Comparison of ENCODE assay signal across 8 cellular contexts in genomic region chr10:124744688-124745055, GRCh38. TPM values are rescaled to one million over a fixed set of nuclear protein-coding genes. Genes with fewer than 3 reads are reported as not detected.
DNase-seq lines count a peak whose midpoint lies in the region; ATAC-seq, FAIRE-seq and TF ChIP-seq lines count a peak whose summit lies in the region.

No MANE protein-coding gene starts in this region.

- no peak for TF ChIP-seq POLR2A in GM12878 (IDR thresholded peaks at IDR 0.05; ENCODE audit: low read depth, low read length)

- no peaks in the 10 kb centered on the region for H4K20me1 ChIP-seq in GM12878 (ENCODE audit: control insufficient read depth, insufficient read depth)

- peak overlapping the region; percentile 48 for H2AFZ ChIP-seq in GM12878 (ENCODE audit: control insufficient read depth, low read depth, low read length)

- H3K9ac ChIP-seq in HUES48 (ENCODE audit: low read depth, low read length) = no peak overlapping the region
- peak overlapping the region; percentile 71 for H3K9ac ChIP-seq in GM12878 (ENCODE audit: control insufficient read depth, insufficient read depth, low read length)

- H3K9me3 ChIP-seq in HUES48 (ENCODE audit: control insufficient read depth, insufficient read depth, low read length) (no peaks in the 10 kb centered on the region), GM12878 (replicated peaks; ENCODE audit: control insufficient read depth, insufficient read depth, low read length) (no peaks in the 10 kb centered on the region)

- no TSS peak for BruUV-seq in GM12878 (replicated peaks; lab: Mats Ljungman, UMichigan)

- intact Hi-C loops in GM12878 (cut with micrococcal nuclease; ENCODE audit: unreplicated experiment) = loop anchor here (5.0 to 10.0 kb wide), 5 partner anchors 83 to 750 kb away; no protein-coding TSS in a partner anchor

- POLR2A ChIA-PET in GM12878 (lab: Charles Lee) = interaction anchor here (0.5 kb wide), 1 partner anchor 52 kb away, joined by 5 read pairs; no protein-coding TSS in a partner anchor

- TF ChIP-seq EP300 in GM12878 (IDR thresholded peaks at IDR 0.05; ENCODE audit: borderline replicate concordance in 1 of 2, control insufficient read depth in 1 of 2, low read depth in 2 of 2, low read length in 2 of 2) = no peak

- SMC1A ChIA-PET in GM12878 (lab: Charles Lee; ENCODE audit: uncharacterized antibody, unreplicated experiment) = interaction anchor here (0.9 to 3.1 kb wide), 10 partner anchors 11 to 207 kb away, joined by 3 to 13 read pairs (median 4); no protein-coding TSS in a partner anchor

- H3K27me3 ChIP-seq in HUES48 (ENCODE audit: control insufficient read depth, insufficient read depth, low read length) (peaks cover 18% of the 10 kb centered on the region), GM12878 (replicated peaks in 1 of 2; ENCODE audit: control insufficient read depth in 2 of 2, insufficient read depth in 2 of 2, low read length in 1 of 2) (no peaks in the 10 kb centered on the region), kidney epithelial cell (ENCODE audit: control insufficient read depth, insufficient read depth, low read length) (no peaks in the 10 kb centered on the region)

- H3K4me2 ChIP-seq in GM12878 (ENCODE audit: control insufficient read depth, insufficient read depth) = peak overlapping the region; percentile 56

- DNase-seq in AG10803 (ENCODE audit: low read depth) (peak; percentile 78), GM12878 (ENCODE audit: low read depth, low spot score) (no peak), kidney epithelial cell (ENCODE audit: low read depth) (no peak), substantia nigra (lab: John Stamatoyannopoulos, UW) (no peak), ecto neural progenitor cell (ENCODE audit: low spot score) (no peak)

- H3K4me3 ChIP-seq in AG10803 (ENCODE audit: low read length) = peak overlapping the region; percentile 56
- H3K4me3 ChIP-seq in HUES48 (ENCODE audit: low read depth, low read length) = peak overlapping the region; percentile 69
- H3K4me3 ChIP-seq in GM12878 = no peak overlapping the region; the same call in 1 of the 2 replicates
- peak overlapping the region; percentile 38 for H3K4me3 ChIP-seq in kidney epithelial cell (ENCODE audit: low read depth, low read length)

- ATAC-seq in GM12878 (no peak), GM19395 (IDR thresholded peaks at IDR 0.05; ENCODE audit: unreplicated experiment) (no peak), HG03159 (IDR thresholded peaks at IDR 0.05; ENCODE audit: unreplicated experiment) (no peak)

- H3K27ac ChIP-seq in HUES48 (ENCODE audit: low read depth, low read length) = peak overlapping the region; percentile 77
- peak overlapping the region; percentile 46; the same call in 1 of the 2 replicates for H3K27ac ChIP-seq in GM12878 (ENCODE audit: control insufficient read depth, insufficient read depth)
- H3K27ac ChIP-seq in substantia nigra (ENCODE audit: low read depth, low read length, poor library complexity, severe bottlenecking) = peak overlapping the region; percentile 69

- WGBS in GM12878 (ENCODE audit: insufficient coverage, insufficient replicate concordance, low lambda C conversion rate, missing lambda C conversion rate) = 8% methylated on average over 6 of the region's 8 CpGs

- H3K4me1 ChIP-seq in HUES48 (ENCODE audit: control insufficient read depth, insufficient read depth, low read length) (peaks cover 39% of the 10 kb centered on the region), GM12878 (ENCODE audit: control insufficient read depth, insufficient read depth, low read length) (peaks cover 28% of the 10 kb centered on the region)

- CTCF ChIA-PET in GM12878 (lab: Yijun Ruan, JAX) = interaction anchor here (0.6 to 6.9 kb wide), 16 partner anchors 11 to 210 kb away, joined by 3 to 149 read pairs (median 5); partner anchors contain the start of gene ABRAXAS2

- peaks cover 28% of the 10 kb centered on the region for H3K79me2 ChIP-seq in GM12878 (ENCODE audit: control insufficient read depth, insufficient read depth, low read length)

- RAD21 ChIA-PET in GM12878 (lab: Charles Lee; ENCODE audit: unreplicated experiment) = interaction anchor here (0.9 to 3.3 kb wide), 8 partner anchors 10 to 215 kb away, joined by 3 to 19 read pairs (median 8); no protein-coding TSS in a partner anchor

- no peak for TF ChIP-seq RAD21 in GM12878 (IDR thresholded peaks at IDR 0.05; ENCODE audit: insufficient read depth, low read depth, low read length)

- H3K36me3 ChIP-seq in HUES48 (ENCODE audit: control insufficient read depth, insufficient read depth, low read length) = peaks cover 15% of the 10 kb centered on the region; the same call in 1 of the 2 replicates
- no peaks in the 10 kb centered on the region; a peak in 1 of 4 replicates for H3K36me3 ChIP-seq in GM12878 (ENCODE audit: control insufficient read depth in 2 of 2, insufficient read depth in 2 of 2, low read length in 1 of 2)
- no peaks in the 10 kb centered on the region for H3K36me3 ChIP-seq in kidney epithelial cell (ENCODE audit: control insufficient read depth, insufficient read depth, low read length)

- FAIRE-seq in GM12878 (lab: Jason Lieb, UNC) = no peak

- TF ChIP-seq CTCF in AG10803 (conservative IDR thresholded peaks at IDR 0.05; ENCODE audit: low read length) (0 out of 2 replicates have a peak, but pooled peaks have one; percentile 1), GM12878 (IDR thresholded peaks at IDR 0.05 in 2 of 3, conservative IDR thresholded peaks at IDR 0.05 in 1 of 3; ENCODE audit: control insufficient read depth in 2 of 3, extremely low read depth in 1 of 3, insufficient read depth in 1 of 3, low read depth in 3 of 3, low read length in 3 of 3) (no peak), kidney epithelial cell (IDR thresholded peaks at IDR 0.05; ENCODE audit: insufficient read depth, low read length, poor library complexity, severe bottlenecking) (no peak)

- in situ Hi-C loops in GM12878 (cut with MboI) = loop anchor here (5.0 kb wide), 1 partner anchor 207 kb away; no protein-coding TSS in a partner anchor

TF ChIP-seq in GM12878, 131 proteins besides CTCF, POLR2A, EP300 and RAD21 (continues in another document):
- TF ChIP-seq BCL11A (IDR thresholded peaks at IDR 0.05; ENCODE audit: low read depth, low read length) = no peak
- no peak for TF ChIP-seq HDGF (IDR thresholded peaks at IDR 0.05)
- TF ChIP-seq ZBED1 (IDR thresholded peaks at IDR 0.05; ENCODE audit: borderline replicate concordance) = no peak

RNA-seq across cellular contexts. Expression of gene FAM53B, which starts 0.5 kb away (rescaled TPM):
- total RNA-seq in GM12878 (2013; cell fraction: nucleolus; rRNA removed) = 50.5 and 56.5 TPM in 2 replicates
- total RNA-seq in GM12878 (2014; rRNA removed) = 20.6 and 26.3 TPM in 2 replicates
- 9.8 and 12.2 TPM in 2 replicates for total RNA-seq in GM12878 (2014; rRNA removed; fragmentation: Illumina TruSeq; extraction: Trizol)
- 25.2 and 26.1 TPM in 2 replicates for total RNA-seq in GM12878 (2021)
- 3.7 TPM for polyA plus RNA-seq in GM12878 (2011; ENCODE audit: low read depth)
- polyA plus RNA-seq in GM12878 (2011; rRNA removed) = 6.3 and 8.6 TPM in 2 replicates
- 10.5 and 14.4 TPM in 2 replicates for polyA plus RNA-seq in GM12878 (2011; cell fraction: cytosol; rRNA removed)
- polyA plus RNA-seq in GM12878 (2011; cell fraction: nucleus; rRNA removed) = 14.4 and 19.5 TPM in 2 replicates
- polyA plus RNA-seq in GM12878 (2012) = 7.8 and 8.4 TPM in 2 replicates
- 2.7 and 6.5 TPM in 2 replicates for polyA plus RNA-seq in GM12878 (2014; fragmentation: Illumina TruSeq; extraction: Trizol)
- polyA plus RNA-seq in GM12878 (2014; fragmentation: Nextera tagmentation; extraction: Ambion mirVana) = under 1 TPM; 0.05 to 0.16 TPM
- 14.8 and 15.6 TPM in 2 replicates for polyA plus RNA-seq in GM12878 (2014; rRNA removed)
- polyA plus RNA-seq in GM12878 (2016; fragmentation: Nextera tagmentation; extraction: Ambion mirVana) = 1 to 10 TPM; 4.9 to 7.7 TPM
- polyA minus RNA-seq in GM12878 (2011; rRNA and poly(A)+ RNA removed) = 15.6 and 28.6 TPM in 2 replicates
- 13.3 and 14.2 TPM in 2 replicates for polyA minus RNA-seq in GM12878 (2011; cell fraction: cytosol; rRNA and poly(A)+ RNA removed)
- 11.6 and 25.5 TPM in 2 replicates for polyA minus RNA-seq in GM12878 (2011; cell fraction: nucleus; rRNA and poly(A)+ RNA removed)
- 15.3 and 16.1 TPM in 2 replicates for total RNA-seq in kidney epithelial cell

RNA-seq across cellular contexts. Expression of gene EEF1AKMT2, which starts 47.0 kb away (rescaled TPM):
- 74.3 and 77.7 TPM in 2 replicates for total RNA-seq in GM12878 (2013; cell fraction: nucleolus; rRNA removed)
- total RNA-seq in GM12878 (2014; rRNA removed) (22.2 and 25.1 TPM in 2 replicates), GM12878 (2014; rRNA removed; fragmentation: Illumina TruSeq; extraction: Trizol) (23.8 and 26.2 TPM in 2 replicates), GM12878 (2021) (18.2 and 21.8 TPM in 2 replicates), kidney epithelial cell (13.5 and 14.5 TPM in 2 replicates)
- polyA plus RNA-seq in GM12878 (2011; ENCODE audit: low read depth) = 11.8 TPM
- polyA plus RNA-seq in GM12878 (2011; rRNA removed) (24.9 and 43.1 TPM in 2 replicates), GM12878 (2014; fragmentation: Illumina TruSeq; extraction: Trizol) (22.4 and 27.1 TPM in 2 replicates), GM12878 (2014; fragmentation: Nextera tagmentation; extraction: Ambion mirVana) (10 to 100 TPM in 1 of 2 experiments, 1 to 10 TPM in 1; 9.1 to 12.9 TPM), GM12878 (2014; rRNA removed) (18.1 and 22.1 TPM in 2 replicates), GM12878 (2016; fragmentation: Nextera tagmentation; extraction: Ambion mirVana) (10 to 100 TPM; 26.2 to 29.3 TPM)
- polyA plus RNA-seq in GM12878 (2011; cell fraction: cytosol; rRNA removed) = 9.6 and 11.9 TPM in 2 replicates
- 10.8 and 12.3 TPM in 2 replicates for polyA plus RNA-seq in GM12878 (2011; cell fraction: nucleus; rRNA removed)
- 18.8 and 21.5 TPM in 2 replicates for polyA plus RNA-seq in GM12878 (2012)
- polyA minus RNA-seq in GM12878 (2011; rRNA and poly(A)+ RNA removed) = 7.2 and 12.3 TPM in 2 replicates
- polyA minus RNA-seq in GM12878 (2011; cell fraction: cytosol; rRNA and poly(A)+ RNA removed) = 3.7 and 5.9 TPM in 2 replicates
- polyA minus RNA-seq in GM12878 (2011; cell fraction: nucleus; rRNA and poly(A)+ RNA removed) = 14.4 and 19.8 TPM in 2 replicates

RNA-seq across cellular contexts. Expression of gene ABRAXAS2, which starts 56.9 kb away (rescaled TPM):
- 10.2 and 10.7 TPM in 2 replicates for total RNA-seq in GM12878 (2013; cell fraction: nucleolus; rRNA removed)
- total RNA-seq in GM12878 (2014; rRNA removed) (13.3 and 13.5 TPM in 2 replicates), GM12878 (2014; rRNA removed; fragmentation: Illumina TruSeq; extraction: Trizol) (18.9 and 19.7 TPM in 2 replicates), GM12878 (2021) (12.9 and 13.7 TPM in 2 replicates), kidney epithelial cell (15.6 and 19.7 TPM in 2 replicates)
- polyA plus RNA-seq in GM12878 (2011; ENCODE audit: low read depth) = 7.3 TPM
- polyA plus RNA-seq in GM12878 (2011; rRNA removed) (14.6 and 20.6 TPM in 2 replicates), GM12878 (2014; fragmentation: Illumina TruSeq; extraction: Trizol) (20.2 and 24.9 TPM in 2 replicates), GM12878 (2014; fragmentation: Nextera tagmentation; extraction: Ambion mirVana) (1 to 10 TPM; 9.0 to 9.9 TPM), GM12878 (2014; rRNA removed) (9.6 and 11.7 TPM in 2 replicates), GM12878 (2016; fragmentation: Nextera tagmentation; extraction: Ambion mirVana) (10 to 100 TPM; 15.9 to 16.4 TPM)
- 5.9 and 7.0 TPM in 2 replicates for polyA plus RNA-seq in GM12878 (2011; cell fraction: cytosol; rRNA removed)
- 8.4 and 9.2 TPM in 2 replicates for polyA plus RNA-seq in GM12878 (2011; cell fraction: nucleus; rRNA removed)
- 9.0 and 11.3 TPM in 2 replicates for polyA plus RNA-seq in GM12878 (2012)
- polyA minus RNA-seq in GM12878 (2011; rRNA and poly(A)+ RNA removed) = 9.8 and 11.0 TPM in 2 replicates
- 5.9 and 7.1 TPM in 2 replicates for polyA minus RNA-seq in GM12878 (2011; cell fraction: cytosol; rRNA and poly(A)+ RNA removed)
- polyA minus RNA-seq in GM12878 (2011; cell fraction: nucleus; rRNA and poly(A)+ RNA removed) = 2.7 and 3.8 TPM in 2 replicates
